In the genomic region with DNA sequence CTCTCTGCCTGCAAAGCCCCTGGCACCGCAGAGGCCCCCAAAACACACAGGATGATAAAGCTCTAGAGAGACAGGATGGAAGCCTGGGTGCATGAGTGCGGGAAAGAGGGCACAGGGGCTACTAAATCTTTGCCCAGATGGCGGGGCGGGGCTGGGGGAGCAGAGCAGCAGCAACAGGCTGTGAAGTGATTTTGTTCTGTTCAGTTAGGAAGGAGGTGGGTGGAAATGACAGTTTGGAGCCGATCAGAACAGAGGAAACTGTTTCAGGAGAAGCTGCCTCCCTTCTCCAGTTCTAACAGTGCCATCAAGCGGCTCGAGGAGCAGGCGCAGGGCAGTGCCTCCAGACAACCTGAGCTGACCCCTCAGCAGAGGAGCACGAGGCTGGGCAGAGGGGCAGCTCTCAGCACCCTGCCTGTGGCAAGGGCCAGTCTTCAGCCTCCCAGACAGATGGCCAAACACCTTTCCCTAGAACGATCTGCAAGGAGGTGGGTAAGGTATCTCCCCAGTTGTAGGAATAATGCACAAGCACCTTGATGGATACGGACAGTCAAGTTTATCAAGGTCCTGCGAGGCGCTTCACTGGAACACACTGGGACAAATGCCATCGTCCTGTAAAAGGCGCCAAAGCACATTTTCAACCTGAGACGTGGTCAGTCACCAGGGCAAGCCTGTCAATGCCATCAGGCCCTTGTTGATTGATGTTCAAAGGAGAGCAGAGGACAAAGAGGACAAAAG, we compare ENCODE assay signal across 8 cellular contexts. TPM values are rescaled to one million over a fixed set of nuclear protein-coding genes. Genes with fewer than 3 reads are reported as not detected.
DNase-seq lines count a peak whose midpoint lies in the region; ATAC-seq and TF ChIP-seq lines count a peak whose summit lies in the region.

No MANE protein-coding gene starts in this region.

- POLR2A ChIA-PET in activated B cell treated with CpG ODN at 0.5 μM for 24 hours (lab: Charles Lee) = interaction anchor here (0.6 to 7.5 kb wide), 24 partner anchors 8 to 588 kb away, joined by 3 to 120 read pairs (median 7); a partner anchor contains a TSS

- ATAC-seq in GM18517 (IDR thresholded peaks at IDR 0.05; ENCODE audit: unreplicated experiment) = peak; percentile 68
- peak; percentile 69 for ATAC-seq in HG03135 (IDR thresholded peaks at IDR 0.05; ENCODE audit: unreplicated experiment)
- ATAC-seq in activated B cell treated with CpG ODN at 0.5 μM for 24 hours (ENCODE audit: low read depth) = peak; percentile 88

- intact Hi-C loops in activated B cell treated with CpG ODN at 0.5 μM for 24 hours (cut with micrococcal nuclease) = loop anchor here (1.0 to 5.0 kb wide), 14 partner anchors 35 to 584 kb away; no protein-coding TSS in a partner anchor

- CTCF ChIA-PET in activated B cell treated with CpG ODN at 0.5 μM for 24 hours (lab: Charles Lee) = interaction anchor here (0.5 to 4.4 kb wide), 53 partner anchors 10 to 599 kb away, joined by 3 to 52 read pairs (median 5); a partner anchor contains a TSS

- no peaks in the 10 kb centered on the region for H3K9me3 Mint-ChIP-seq in activated B cell treated with CpG ODN at 0.5 μM for 24 hours

- peak overlapping the region; percentile 80 for H3K4me3 Mint-ChIP-seq in activated B cell treated with CpG ODN at 0.5 μM for 24 hours

- DNase-seq in A172 (ENCODE audit: low spot score) (peak; percentile 96), NCI-H2227 (lab: John Stamatoyannopoulos, UW; ENCODE audit: unreplicated experiment) (peak; percentile 90), activated B cell treated with CpG ODN at 0.5 μM for 24 hours (peak; percentile 45), kidney tubule cell (ENCODE audit: low spot score) (peak; percentile 90)
- DNase-seq in central memory CD4-positive, alpha-beta T cell = peak; percentile 56
- DNase-seq in stimulated activated CD4-positive, alpha-beta T cell treated with anti-CD3 and anti-CD28 coated beads, Interleukin-1b, Interleukin-23, amount 100 ng/mL, for 4 hours (ENCODE audit: low read depth in 2 of 2) = peak; percentile 47 to 54

- peak; percentile 75 for TF ChIP-seq CTCF in activated B cell treated with CpG ODN at 0.5 μM for 24 hours (IDR thresholded peaks at IDR 0.05)

- peak overlapping the region; percentile 85 for H3K27ac Mint-ChIP-seq in activated B cell treated with CpG ODN at 0.5 μM for 24 hours

- no peaks in the 10 kb centered on the region for H3K36me3 Mint-ChIP-seq in activated B cell treated with CpG ODN at 0.5 μM for 24 hours (ENCODE audit: low read depth)

- no peaks in the 10 kb centered on the region for H3K27me3 Mint-ChIP-seq in activated B cell treated with CpG ODN at 0.5 μM for 24 hours

- H3K4me1 Mint-ChIP-seq in activated B cell treated with CpG ODN at 0.5 μM for 24 hours = peaks cover 17% of the 10 kb centered on the region

RNA-seq across cellular contexts. Expression of a gene that starts 44.9 kb away (rescaled TPM):
- total RNA-seq in A172 (2014; rRNA removed; shearing (Covaris generic)) = 151 and 161 TPM in 2 replicates
- 80.6 and 82.7 TPM in 2 replicates for total RNA-seq in activated B cell treated with CpG ODN at 0.5 μM for 24 hours

Comparison
In these comparisons a context has a peak if more than half of its experiments do, and no peak if none do; other contexts are left out.
1. Peak in every context shown above with its lines: DNase-seq and ATAC-seq.
2. DNase-seq: peak in every context shown above with its lines; median percentile 96 in A172; 90 in NCI-H2227; 90 in kidney tubule cell; 56 in central memory CD4-positive, alpha-beta T cell; 50 in stimulated activated CD4-positive, alpha-beta T cell treated with anti-CD3 and anti-CD28 coated beads, Interleukin-1b, Interleukin-23, amount 100 ng/mL, for 4 hours; 45 in activated B cell treated with CpG ODN at 0.5 μM for 24 hours.